8 cellular contexts compared by ENCODE assay signal in genomic region chr20:46364670-46365482, GRCh38. TPM values are rescaled to one million over a fixed set of nuclear protein-coding genes. Genes with fewer than 3 reads are reported as not detected.
DNase-seq lines count a peak whose midpoint lies in the region; ATAC-seq and TF ChIP-seq lines count a peak whose summit lies in the region.

No MANE protein-coding gene starts in this region.

- no peaks in the 10 kb centered on the region for H3K27me3 Mint-ChIP-seq in activated naive CD4-positive, alpha-beta T cell treated with anti-CD3 and anti-CD28 coated beads, Interleukin-2, amount 50 U/mL, for 24 hours

- H3K9me3 ChIP-seq in breast epithelium (no peaks in the 10 kb centered on the region), mesodermal cell (ENCODE audit: control insufficient read depth, low read length) (no peaks in the 10 kb centered on the region), upper lobe of right lung (no peaks in the 10 kb centered on the region)

- H3K36me3 ChIP-seq in breast epithelium (peaks cover 5% of the 10 kb centered on the region), mesodermal cell (ENCODE audit: control insufficient read depth, insufficient read depth, low read length) (peaks cover 67% of the 10 kb centered on the region), upper lobe of right lung (peaks cover 54% of the 10 kb centered on the region)

- H3K36me3 Mint-ChIP-seq in activated naive CD4-positive, alpha-beta T cell treated with anti-CD3 and anti-CD28 coated beads, Interleukin-2, amount 50 U/mL, for 24 hours, result peaks cover 26% of the 10 kb centered on the region

- 68 to 69% methylated on average over 8 of the region's 10 CpGs for WGBS in mesodermal cell (ENCODE audit: insufficient coverage in 2 of 2), 2 experiments

- H3K4me1 ChIP-seq in breast epithelium (peaks cover 3 to 13% of the 10 kb centered on the region in 2 donors), mesodermal cell (ENCODE audit: control insufficient read depth, insufficient read depth, low read length, poor library complexity, severe bottlenecking) (peaks cover 19% of the 10 kb centered on the region), upper lobe of right lung (peaks cover 27% of the 10 kb centered on the region)

- intact Hi-C loops in breast epithelium (cut with DNase I; ENCODE audit: low total_unique reads), result loop anchor here (10.0 kb wide), 1 partner anchor 1890 kb away; the partner anchor contains the start of gene TTPAL
- intact Hi-C loops in upper lobe of right lung (cut with DNase I), result no loop called here

- ATAC-seq in upper lobe of right lung (no peak), GM21390 (IDR thresholded peaks at IDR 0.05; ENCODE audit: unreplicated experiment) (no peak)

- no peak for DNase-seq in activated naive CD4-positive, alpha-beta T cell (lab: John Stamatoyannopoulos, UW)
- DNase-seq in breast epithelium (ENCODE audit: low spot score in 2 of 2), result no peak
- DNase-seq in upper lobe of right lung, result no peak
- no peak for DNase-seq in NCI-H69 (lab: John Stamatoyannopoulos, UW)
- no peak for DNase-seq in NCI-H187 treated with DMSO at 0.1 percent for 48 hours (lab: John Stamatoyannopoulos, UW)

- TF ChIP-seq CTCF in breast epithelium (IDR thresholded peaks at IDR 0.05), result no peak
- no peak for TF ChIP-seq CTCF in upper lobe of right lung (IDR thresholded peaks at IDR 0.05)

- H3K27ac ChIP-seq in breast epithelium, result peak overlapping the region; percentile 98 to 100
- peak overlapping the region; percentile 100 for H3K27ac ChIP-seq in mesodermal cell (ENCODE audit: low read depth, low read length, severe bottlenecking)
- peak overlapping the region; percentile 99 for H3K27ac ChIP-seq in upper lobe of right lung

- H3K9me3 Mint-ChIP-seq in activated naive CD4-positive, alpha-beta T cell treated with anti-CD3 and anti-CD28 coated beads, Interleukin-2, amount 50 U/mL, for 24 hours, result no peaks in the 10 kb centered on the region

- peak overlapping the region; percentile 85 to 98 (median 88) for H3K4me3 ChIP-seq in breast epithelium
- peak overlapping the region; percentile 87 for H3K4me3 ChIP-seq in mesodermal cell (ENCODE audit: extremely low read depth, insufficient read depth, low read length, poor library complexity, severe bottlenecking)
- H3K4me3 ChIP-seq in upper lobe of right lung, result peak overlapping the region; percentile 100

- no peaks in the 10 kb centered on the region for H3K27me3 ChIP-seq in breast epithelium
- H3K27me3 ChIP-seq in upper lobe of right lung, result no peaks in the 10 kb centered on the region

- no peak for TF ChIP-seq POLR2A in breast epithelium (IDR thresholded peaks at IDR 0.05)

- H3K27ac Mint-ChIP-seq in activated naive CD4-positive, alpha-beta T cell treated with anti-CD3 and anti-CD28 coated beads, Interleukin-2, amount 50 U/mL, for 24 hours, result peak overlapping the region; percentile 78

- peaks cover 77% of the 10 kb centered on the region for H3K4me1 Mint-ChIP-seq in activated naive CD4-positive, alpha-beta T cell treated with anti-CD3 and anti-CD28 coated beads, Interleukin-2, amount 50 U/mL, for 24 hours

- H3K4me3 Mint-ChIP-seq in activated naive CD4-positive, alpha-beta T cell treated with anti-CD3 and anti-CD28 coated beads, Interleukin-2, amount 50 U/mL, for 24 hours, result peak overlapping the region; percentile 97

RNA-seq across cellular contexts. Expression of gene ELMO2, which starts 41.5 kb away (rescaled TPM):
- total RNA-seq in breast epithelium (10 to 100 TPM; 41.0 to 63.3 (median 50.8) TPM), upper lobe of right lung (57.0 TPM)
- 39.6 TPM for polyA plus RNA-seq in mesodermal cell (2013, experiment 1 of 2)
- 31.6 TPM for polyA plus RNA-seq in mesodermal cell (2013, experiment 2 of 2)

RNA-seq across cellular contexts. Expression of gene CDH22, which starts 56.6 kb away (rescaled TPM):
- under 1 TPM; 0.15 to 0.66 (median 0.16) TPM for total RNA-seq in breast epithelium
- polyA plus RNA-seq in mesodermal cell (2013, experiment 1 of 2), result 0.29 TPM
- 0.15 TPM for polyA plus RNA-seq in mesodermal cell (2013, experiment 2 of 2)
- total RNA-seq in upper lobe of right lung, result 0.46 TPM
